Comparison of ENCODE assay signal across 9 cellular contexts in genomic region chr15:58839485-58839884, GRCh38.
A peak's percentile ranks its signal among the peaks of the same experiment; 100 is the strongest.
DNase-seq lines count a peak whose midpoint lies in the region; ATAC-seq and TF ChIP-seq lines count a peak whose summit lies in the region.
"Had no signal": no experiment of that assay in that cellular context is flagged by ENCODE, and none has a peak within 500 bp of the region (broad histone marks: within the 10 kb centered on the region; RNA-seq: fewer than 3 reads in every experiment).

No MANE protein-coding gene starts in this region.

- CTCF ChIA-PET in Panc1 (lab: Charles Lee) (interaction anchor here (0.6 to 0.7 kb wide), 6 partner anchors 19 to 690 kb away, joined by 3 to 8 read pairs (median 4); no protein-coding TSS in a partner anchor), T-cell (lab: Charles Lee) (interaction anchor here (0.6 to 0.7 kb wide), 5 partner anchors 9 to 685 kb away, joined by 3 to 4 read pairs (median 3); no protein-coding TSS in a partner anchor)
- CTCF ChIA-PET in CD8-positive, alpha-beta T cell (lab: Charles Lee), result interaction anchor here (0.6 to 1.0 kb wide), 2 partner anchors 18 to 246 kb away, joined by 3 read pairs; no protein-coding TSS in a partner anchor

- BruUV-seq in Panc1 (replicated peaks; lab: Mats Ljungman, UMichigan), result no TSS peak

- peak; percentile 29 for TF ChIP-seq CTCF in BE2C (IDR thresholded peaks at IDR 0.05; ENCODE audit: low read depth, low read length)
- peak; percentile 2 for TF ChIP-seq CTCF in GM20000 (IDR thresholded peaks at IDR 0.05; ENCODE audit: extremely low read depth, missing control alignments)
- TF ChIP-seq CTCF in Panc1 (IDR thresholded peaks at IDR 0.05), result peak; percentile 66; the same call in 1 of the 2 replicates
- TF ChIP-seq CTCF in foreskin fibroblast (IDR thresholded peaks at IDR 0.05; ENCODE audit: low read depth, low read length), result peak; percentile 20
- TF ChIP-seq CTCF in CD8-positive, alpha-beta T cell (IDR thresholded peaks at IDR 0.05), result no peak

- intact Hi-C loops in Panc1 (cut with micrococcal nuclease; ENCODE audit: unreplicated experiment), result no loop called here
- intact Hi-C loops in CD8-positive, alpha-beta T cell (cut with DNase I, micrococcal nuclease), result no loop called here

- H3K27ac ChIP-seq in Panc1 (ENCODE audit: low read length), result no peak overlapping the region
- no peak overlapping the region for H3K27ac ChIP-seq in CD8-positive, alpha-beta T cell (ENCODE audit: low read depth, low read length)

- H3K9me3 Mint-ChIP-seq in CD8-positive, alpha-beta T cell, result no peaks in the 10 kb centered on the region
- H3K9me3 Mint-ChIP-seq in T-cell, result no peaks in the 10 kb centered on the region

- peaks cover 13% of the 10 kb centered on the region for H3K36me3 Mint-ChIP-seq in CD8-positive, alpha-beta T cell
- peaks cover 10% of the 10 kb centered on the region for H3K36me3 Mint-ChIP-seq in T-cell

- in situ Hi-C loops in Panc1 (cut with HindIII; ENCODE audit: low pct_unique_long_range_greater_than_20kb, low sequenced_read_pairs), result no loop called here

- H3K27ac Mint-ChIP-seq in CD8-positive, alpha-beta T cell, result no peak overlapping the region
- H3K27ac Mint-ChIP-seq in T-cell, result no peak overlapping the region

- no peak overlapping the region for H3K4me3 Mint-ChIP-seq in CD8-positive, alpha-beta T cell
- H3K4me3 Mint-ChIP-seq in T-cell, result no peak overlapping the region

- no peaks in the 10 kb centered on the region for H3K36me3 ChIP-seq in BE2C
- no peaks in the 10 kb centered on the region for H3K36me3 ChIP-seq in Panc1 (ENCODE audit: control insufficient read depth, insufficient read depth, low read length)
- H3K36me3 ChIP-seq in CD8-positive, alpha-beta T cell (ENCODE audit: insufficient read depth, low read length), result no peaks in the 10 kb centered on the region

- POLR2A ChIA-PET in Panc1 (lab: Charles Lee), result interaction anchor here (0.7 kb wide), 1 partner anchor 12 kb away, joined by 5 read pairs; no protein-coding TSS in a partner anchor
- POLR2A ChIA-PET in CD8-positive, alpha-beta T cell (lab: Charles Lee), result interaction anchor here (1.3 kb wide), 1 partner anchor 11 kb away, joined by 3 read pairs; no protein-coding TSS in a partner anchor
- POLR2A ChIA-PET in T-cell (lab: Charles Lee), result no interaction called here

- H3K27me3 ChIP-seq in BE2C (no peaks in the 10 kb centered on the region), Panc1 (ENCODE audit: control insufficient read depth, insufficient read depth, low read length) (no peaks in the 10 kb centered on the region)
- H3K27me3 ChIP-seq in CD8-positive, alpha-beta T cell (ENCODE audit: insufficient read depth, low read length), result no peaks in the 10 kb centered on the region

- H3K4me1 Mint-ChIP-seq in CD8-positive, alpha-beta T cell (ENCODE audit: low read depth), result no peaks in the 10 kb centered on the region
- no peaks in the 10 kb centered on the region for H3K4me1 Mint-ChIP-seq in T-cell

- H3K4me1 ChIP-seq in BE2C (no peaks in the 10 kb centered on the region), Panc1 (ENCODE audit: control insufficient read depth, insufficient read depth, low read length) (no peaks in the 10 kb centered on the region)
- no peaks in the 10 kb centered on the region for H3K4me1 ChIP-seq in CD8-positive, alpha-beta T cell (ENCODE audit: insufficient read depth, low read length)

- H3K27me3 Mint-ChIP-seq in CD8-positive, alpha-beta T cell (ENCODE audit: low read depth), result no peaks in the 10 kb centered on the region
- H3K27me3 Mint-ChIP-seq in T-cell, result no peaks in the 10 kb centered on the region

- H3K9me3 ChIP-seq in BE2C (no peaks in the 10 kb centered on the region), Panc1 (ENCODE audit: control insufficient read depth, insufficient read depth, low read depth, low read length) (no peaks in the 10 kb centered on the region)
- H3K9me3 ChIP-seq in CD8-positive, alpha-beta T cell (ENCODE audit: low read length), result no peaks in the 10 kb centered on the region

- ATAC-seq in Panc1 (peak; percentile 88), T-cell (replicated peaks in 1 of 4) (no peak)
- no peak for ATAC-seq in CD8-positive, alpha-beta T cell

- H3K4me3 ChIP-seq in BE2C (ENCODE audit: low read depth, low read length), result no peak overlapping the region
- no peak overlapping the region for H3K4me3 ChIP-seq in Panc1 (ENCODE audit: low read depth in 2 of 2, low read length in 2 of 2)
- no peak overlapping the region for H3K4me3 ChIP-seq in foreskin fibroblast (ENCODE audit: low read depth in 1 of 2, low read length in 2 of 2)
- no peak overlapping the region for H3K4me3 ChIP-seq in CD8-positive, alpha-beta T cell (ENCODE audit: low read depth, low read length)

- DNase-seq in BE2C (no peak), GM20000 (ENCODE audit: low spot score) (peak; percentile 31), Panc1 (ENCODE audit: low read depth, low spot score) (no peak), foreskin fibroblast (no peak), NCI-H1417 (lab: John Stamatoyannopoulos, UW) (no peak), T-cell (no peak), NK-92 (lab: John Stamatoyannopoulos, UW; ENCODE audit: unreplicated experiment) (no peak)
- DNase-seq in CD8-positive, alpha-beta T cell, result no peak
- DNase-seq: foreskin melanocyte had no signal

Comparison
In these comparisons a context has a peak if more than half of its experiments do, and no peak if none do; other contexts are left out.
1. POLR2A ChIA-PET loops: an anchor here in Panc1 (0.7 kb wide) and CD8-positive, alpha-beta T cell (1.3 kb wide); none called in T-cell.